Comparison of ENCODE assay signal across 8 cellular contexts in the genomic region with DNA sequence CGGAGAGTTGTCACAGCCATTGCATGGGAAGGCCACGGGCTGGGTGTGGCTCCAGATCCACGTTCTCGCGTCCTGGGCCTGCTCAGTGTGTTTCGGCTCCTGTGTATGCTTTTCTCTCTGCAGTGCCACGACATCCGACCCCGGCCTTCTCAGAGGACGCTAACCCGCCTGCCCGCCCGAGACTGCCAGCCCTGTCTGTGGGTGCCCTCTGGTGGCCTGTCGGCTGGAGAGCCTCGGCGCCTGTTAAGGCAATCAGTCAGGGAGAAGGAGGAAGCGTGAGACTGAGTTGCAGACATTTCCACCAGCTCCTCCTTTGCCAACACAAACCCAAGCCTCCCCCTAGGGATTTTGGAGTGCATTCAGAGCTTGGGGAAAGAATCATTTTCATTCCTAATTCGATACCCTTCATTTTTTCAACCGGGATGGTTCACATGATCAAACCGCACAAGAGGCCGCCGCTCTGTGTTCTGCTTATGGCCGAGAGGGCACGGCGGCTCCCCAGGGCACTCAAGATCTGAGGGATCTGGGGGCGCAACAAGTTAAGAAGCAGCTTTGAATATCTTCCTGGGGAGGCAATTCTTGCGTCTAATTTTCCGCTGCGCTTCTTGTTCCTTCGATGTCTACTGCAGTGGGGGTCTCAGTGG. TPM values are rescaled to one million over a fixed set of nuclear protein-coding genes. Genes with fewer than 3 reads are reported as not detected.
DNase-seq lines count a peak whose midpoint lies in the region; ATAC-seq lines count a peak whose summit lies in the region.

No MANE protein-coding gene starts in this region.

- H3K27ac Mint-ChIP-seq in CD4-positive, CD25-positive, alpha-beta regulatory T cell: no peak overlapping the region
- no peak overlapping the region for H3K27ac Mint-ChIP-seq in activated naive CD8-positive, alpha-beta T cell treated with anti-CD3 and anti-CD28 coated beads, Interleukin-2, amount 50 U/mL, for 24 hours

- no peaks in the 10 kb centered on the region for H3K9me3 Mint-ChIP-seq in CD4-positive, CD25-positive, alpha-beta regulatory T cell
- H3K9me3 Mint-ChIP-seq in activated naive CD8-positive, alpha-beta T cell treated with anti-CD3 and anti-CD28 coated beads, Interleukin-2, amount 50 U/mL, for 24 hours: no peaks in the 10 kb centered on the region

- no peaks in the 10 kb centered on the region for H3K36me3 Mint-ChIP-seq in CD4-positive, CD25-positive, alpha-beta regulatory T cell
- H3K36me3 Mint-ChIP-seq in activated naive CD8-positive, alpha-beta T cell treated with anti-CD3 and anti-CD28 coated beads, Interleukin-2, amount 50 U/mL, for 24 hours (ENCODE audit: low read depth): no peaks in the 10 kb centered on the region

- H3K9me3 ChIP-seq in CD4-positive, CD25-positive, alpha-beta regulatory T cell (ENCODE audit: control insufficient read depth in 2 of 2, low read length in 2 of 2): no peaks in the 10 kb centered on the region

- peak in 2 of 3 donors; percentile 32 to 64 for DNase-seq in CD4-positive, CD25-positive, alpha-beta regulatory T cell
- DNase-seq in NCI-H146 treated with DMSO at 0.1 percent for 48 hours (lab: John Stamatoyannopoulos, UW; ENCODE audit: unreplicated experiment) (peak; percentile 88), SW 1271 (lab: John Stamatoyannopoulos, UW) (peak; percentile 3 to 46), cardiac septum (ENCODE audit: low spot score) (peak; percentile 90), putamen (ENCODE audit: low spot score) (peak; percentile 79)
- peak; percentile 71 for DNase-seq in activated naive CD8-positive, alpha-beta T cell treated with anti-CD3 and anti-CD28 coated beads, Interleukin-2, amount 50 U/mL, for 24 hours

- peaks cover 18% of the 10 kb centered on the region for H3K27me3 Mint-ChIP-seq in CD4-positive, CD25-positive, alpha-beta regulatory T cell
- H3K27me3 Mint-ChIP-seq in activated naive CD8-positive, alpha-beta T cell treated with anti-CD3 and anti-CD28 coated beads, Interleukin-2, amount 50 U/mL, for 24 hours: peaks cover 32% of the 10 kb centered on the region

- peaks cover 0 to 5% (median 0%) of the 10 kb centered on the region in 4 donors for H3K4me1 Mint-ChIP-seq in CD4-positive, CD25-positive, alpha-beta regulatory T cell
- no peaks in the 10 kb centered on the region for H3K4me1 Mint-ChIP-seq in activated naive CD8-positive, alpha-beta T cell treated with anti-CD3 and anti-CD28 coated beads, Interleukin-2, amount 50 U/mL, for 24 hours

- peaks cover 2% of the 10 kb centered on the region for H3K27me3 ChIP-seq in CD4-positive, CD25-positive, alpha-beta regulatory T cell (ENCODE audit: control insufficient read depth, insufficient read depth, low read length)

- H3K36me3 ChIP-seq in CD4-positive, CD25-positive, alpha-beta regulatory T cell (ENCODE audit: control insufficient read depth, insufficient read depth, low read length): no peaks in the 10 kb centered on the region

- peak; percentile 39 to 52 for ATAC-seq in CD4-positive, CD25-positive, alpha-beta regulatory T cell (ENCODE audit: low read depth in 2 of 2)
- ATAC-seq in GM21723 (IDR thresholded peaks at IDR 0.05; ENCODE audit: unreplicated experiment): peak; percentile 67
- ATAC-seq in activated naive CD8-positive, alpha-beta T cell treated with anti-CD3 and anti-CD28 coated beads, Interleukin-2, amount 50 U/mL, for 24 hours: peak; percentile 58
- no peak for ATAC-seq in GM21737 (IDR thresholded peaks at IDR 0.05; ENCODE audit: unreplicated experiment)

- H3K27ac ChIP-seq in CD4-positive, CD25-positive, alpha-beta regulatory T cell (ENCODE audit: insufficient read depth, low read length, poor library complexity, severe bottlenecking): no peak overlapping the region

- H3K4me1 ChIP-seq in CD4-positive, CD25-positive, alpha-beta regulatory T cell (ENCODE audit: control insufficient read depth, insufficient read depth, low read length, poor library complexity, severe bottlenecking): no peaks in the 10 kb centered on the region

- intact Hi-C loops in cardiac septum (cut with DNase I): loop anchor here (2.0 to 10.0 kb wide), 4 partner anchors 104 to 674 kb away; no protein-coding TSS in a partner anchor

- no peak overlapping the region for H3K4me3 ChIP-seq in CD4-positive, CD25-positive, alpha-beta regulatory T cell (ENCODE audit: low read depth, low read length)

- peak overlapping the region in 1 of 4 donors; percentile 29 for H3K4me3 Mint-ChIP-seq in CD4-positive, CD25-positive, alpha-beta regulatory T cell
- no peak overlapping the region for H3K4me3 Mint-ChIP-seq in activated naive CD8-positive, alpha-beta T cell treated with anti-CD3 and anti-CD28 coated beads, Interleukin-2, amount 50 U/mL, for 24 hours

RNA-seq across cellular contexts. Expression of gene ZBTB7C, which starts 37.5 kb away (rescaled TPM):
- total RNA-seq in CD4-positive, CD25-positive, alpha-beta regulatory T cell: not detected
- not detected for polyA plus RNA-seq in CD4-positive, CD25-positive, alpha-beta regulatory T cell
- 8.0 TPM for total RNA-seq in cardiac septum

Comparison
In these comparisons a context has a peak if more than half of its experiments do, and no peak if none do; other contexts are left out.
1. DNase-seq: peak in every context shown above with its lines; median percentile 90 in cardiac septum; 88 in NCI-H146 treated with DMSO at 0.1 percent for 48 hours; 79 in putamen; 71 in activated naive CD8-positive, alpha-beta T cell treated with anti-CD3 and anti-CD28 coated beads, Interleukin-2, amount 50 U/mL, for 24 hours; 48 in CD4-positive, CD25-positive, alpha-beta regulatory T cell; 24 in SW 1271.